ENCODE assay signal across 19 cellular contexts in genomic region chr12:47557401-47557800, GRCh38.
DNase-seq lines count a peak whose midpoint lies in the region; ATAC-seq, FAIRE-seq and TF ChIP-seq lines count a peak whose summit lies in the region.
"Had no signal": no experiment of that assay in that cellular context is flagged by ENCODE, and none has a peak within 500 bp of the region (broad histone marks: within the 10 kb centered on the region; RNA-seq: fewer than 3 reads in every experiment).

No MANE protein-coding gene starts in this region.

- H3K9ac ChIP-seq in mesendoderm (ENCODE audit: low read length) (no peak overlapping the region), kidney (ENCODE audit: low read length in 2 of 2) (no peak overlapping the region)

- no peak overlapping the region for H2BK120ac ChIP-seq in mesendoderm (ENCODE audit: low read depth, low read length)

- no peaks in the 10 kb centered on the region for H3K79me2 ChIP-seq in mesendoderm (ENCODE audit: control insufficient read depth, insufficient read depth, low read length)

- no peak overlapping the region for H3K23ac ChIP-seq in mesendoderm (ENCODE audit: low read length)

- H4K8ac ChIP-seq in mesendoderm (ENCODE audit: low read depth, low read length): no peak overlapping the region

- no peak overlapping the region for H4K5ac ChIP-seq in mesendoderm (ENCODE audit: low read length)

- ATAC-seq in HG03196 (IDR thresholded peaks at IDR 0.05; ENCODE audit: unreplicated experiment) (no peak), HG03439 (IDR thresholded peaks at IDR 0.05; ENCODE audit: unreplicated experiment) (no peak)
- ATAC-seq: HepG2, PC-3 had no signal

- peaks cover 39% of the 10 kb centered on the region for H3K4me1 Mint-ChIP-seq in brain

- no peak overlapping the region for H2BK5ac ChIP-seq in mesendoderm (ENCODE audit: low read length)

- no peak overlapping the region for H3K4me2 ChIP-seq in mesendoderm (ENCODE audit: low read length)

- TF ChIP-seq CTCF in brain (conservative IDR thresholded peaks at IDR 0.05) (no peak), kidney (IDR thresholded peaks at IDR 0.05; ENCODE audit: borderline replicate concordance, extremely low read depth, insufficient read depth) (no peak)

- FAIRE-seq in kidney (lab: Jason Lieb, UNC): no peak
- FAIRE-seq: A204.1, GM12892, GM18507, HepG2 had no signal

- H3K27ac Mint-ChIP-seq in brain: peak overlapping the region in 3 of 5 experiments; percentile 45 to 89 (median 70)
- H3K27ac Mint-ChIP-seq: CD4-positive, alpha-beta T cell had no signal

- H3K56ac ChIP-seq in mesendoderm (ENCODE audit: low read length): no peak overlapping the region

- peaks cover 3 to 7% of the 10 kb centered on the region in 2 donors for H3K9me3 ChIP-seq in kidney (ENCODE audit: control insufficient read depth in 1 of 2, low read length in 2 of 2)

- no peaks in the 10 kb centered on the region for H3K4me1 ChIP-seq in mesendoderm (ENCODE audit: control insufficient read depth, low read depth, low read length)
- H3K4me1 ChIP-seq in kidney (ENCODE audit: control insufficient read depth in 1 of 2, insufficient read depth in 1 of 2, low read depth in 1 of 2, low read length in 2 of 2): no peaks in the 10 kb centered on the region

- H2BK15ac ChIP-seq in mesendoderm (replicated peaks; ENCODE audit: low read depth): no peak overlapping the region

- no peak overlapping the region for H2AK5ac ChIP-seq in mesendoderm (ENCODE audit: low read length)

- no peaks in the 10 kb centered on the region for H3K27me3 ChIP-seq in mesendoderm (ENCODE audit: insufficient read depth, low read length, poor library complexity)

- H3K36me3 ChIP-seq in mesendoderm (ENCODE audit: control insufficient read depth, insufficient read depth, low read length) (no peaks in the 10 kb centered on the region), kidney (ENCODE audit: control insufficient read depth in 1 of 2, insufficient read depth in 2 of 2, low read length in 2 of 2) (no peaks in the 10 kb centered on the region)

- WGBS in mesendoderm (ENCODE audit: extremely low coverage, insufficient coverage, low lambda C conversion rate): no CpG with 5 or more reads among the region's 5 CpGs

- no peak overlapping the region for H3K18ac ChIP-seq in mesendoderm (ENCODE audit: low read length)

- intact Hi-C loops in kidney (cut with DNase I): no loop called here

- H3K27ac ChIP-seq in mesendoderm (ENCODE audit: low read depth, low read length) (no peak overlapping the region), kidney (ENCODE audit: low read depth in 2 of 2, low read length in 2 of 2) (no peak overlapping the region)
- H3K27ac ChIP-seq: RWPE1 had no signal

- H3K79me1 ChIP-seq in mesendoderm (ENCODE audit: low read length): no peaks in the 10 kb centered on the region

- H3K4me3 ChIP-seq in mesendoderm (ENCODE audit: low read length) (no peak overlapping the region), kidney (ENCODE audit: low read length in 2 of 2) (no peak overlapping the region)

- peaks cover 7 to 18% (median 15%) of the 10 kb centered on the region in 5 experiments for H3K9me3 Mint-ChIP-seq in brain
- H3K9me3 Mint-ChIP-seq: CD4-positive, alpha-beta T cell had no signal

- peak overlapping the region in 2 of 5 experiments; percentile 7 to 65 for H3K4me3 Mint-ChIP-seq in brain
- H3K4me3 Mint-ChIP-seq: CD4-positive, alpha-beta T cell had no signal

- no peaks in the 10 kb centered on the region for H3K27me3 Mint-ChIP-seq in brain
- H3K27me3 Mint-ChIP-seq: CD4-positive, alpha-beta T cell had no signal

- H3K36me3 Mint-ChIP-seq in brain: no peaks in the 10 kb centered on the region

- DNase-seq in ELF-1 (ENCODE audit: low read depth, low spot score) (peak; percentile 55), mesendoderm (peak; percentile 17), superior temporal gyrus (ENCODE audit: extremely low spot score) (peak; percentile 39), kidney (no peak)
- DNase-seq: CD4-positive, alpha-beta T cell; KBM-7; NCI-H1417; NCI-H226; NCI-H524; PC-3; SIG-M5 had no signal

- no peak overlapping the region for H3K4ac ChIP-seq in mesendoderm (ENCODE audit: low read depth, low read length)
